12 cellular contexts compared by ENCODE assay signal in genomic region chr1:230857822-230858221, GRCh38. TPM values are rescaled to one million over a fixed set of nuclear protein-coding genes. Genes with fewer than 3 reads are reported as not detected.
DNase-seq lines count a peak whose midpoint lies in the region; ATAC-seq, FAIRE-seq and TF ChIP-seq lines count a peak whose summit lies in the region.
"Had no signal": no experiment of that assay in that cellular context is flagged by ENCODE, and none has a peak within 500 bp of the region (broad histone marks: within the 10 kb centered on the region; RNA-seq: fewer than 3 reads in every experiment).

No MANE protein-coding gene starts in this region.

- H2AFZ ChIP-seq in HepG2 (ENCODE audit: low read length), result no peak overlapping the region

- no TSS peak for BruUV-seq in HepG2 (replicated peaks; lab: Mats Ljungman, UMichigan)

- ATAC-seq in HepG2, result peak; percentile 51; the same call in 2 of the 3 replicates
- ATAC-seq: left ventricle myocardium superior had no signal

- H3K79me2 ChIP-seq in HepG2 (ENCODE audit: insufficient read depth, low read length), result peaks cover 26% of the 10 kb centered on the region

- FAIRE-seq in HepG2 (lab: Jason Lieb, UNC), result no peak

- CTCF ChIA-PET in HepG2 (lab: Yijun Ruan, JAX; ENCODE audit: low intra/inter-chr PET ratio, low total read pairs), result no interaction called here

- WGBS in HepG2 (ENCODE audit: low lambda C conversion rate), result 93% methylated on average over 1 of the region's 1 CpG
- WGBS in stomach, 5 donors, result 59 to 80% (median 68%) methylated on average over 1 of the region's 1 CpG

- DNase-seq in EL, result peak; percentile 74
- DNase-seq in caudate nucleus (lab: John Stamatoyannopoulos, UW), result no peak
- DNase-seq in HepG2 (ENCODE audit: low spot score), result no peak
- no peak for DNase-seq in stomach
- DNase-seq in DMS153 treated with DMSO at 0.1 percent for 48 hours (lab: John Stamatoyannopoulos, UW; ENCODE audit: unreplicated experiment), result no peak
- DNase-seq in head of caudate nucleus, result no peak
- no peak for DNase-seq in HT-29 (ENCODE audit: low spot score)
- DNase-seq in dermis blood vessel endothelial cell, result no peak
- DNase-seq: DMS79 treated with DMSO at 0.1 percent for 48 hours, left ventricle myocardium superior, thyroid gland had no signal

- peaks cover 25% of the 10 kb centered on the region for H3K4me1 ChIP-seq in HepG2 (ENCODE audit: insufficient read depth, low read length)
- H3K4me1 ChIP-seq in stomach, result peaks cover 2 to 76% (median 38%) of the 10 kb centered on the region in 4 donors

- in situ Hi-C loops in HepG2 (cut with HindIII; ENCODE audit: extremely low pct_ligation_motif_present, low pct_unique_long_range_greater_than_20kb), result no loop called here

- no peak overlapping the region for H3K4me3 ChIP-seq in HepG2 (replicated peaks in 1 of 3; ENCODE audit: insufficient read depth in 1 of 3, low read depth in 2 of 3, low read length in 3 of 3)
- no peak overlapping the region for H3K4me3 ChIP-seq in stomach
- H3K4me3 ChIP-seq: BLaER1, thyroid gland had no signal

- TF ChIP-seq EP300 in HepG2 (IDR thresholded peaks at IDR 0.05; ENCODE audit: low read depth in 2 of 2, low read length in 2 of 2) (no peak), HepG2 (CRISPR knock-in tag; IDR thresholded peaks at IDR 0.05; ENCODE audit: borderline replicate concordance) (no peak), stomach (IDR thresholded peaks at IDR 0.05) (no peak)

- POLR2A ChIA-PET in HepG2 (lab: Yijun Ruan, JAX), result interaction anchor here (2.4 kb wide), 1 partner anchor 11 kb away, joined by 6 read pairs; the partner anchor contains the start of gene C1orf198

- H3K27me3 ChIP-seq in HepG2 (ENCODE audit: control insufficient read depth in 1 of 2, insufficient read depth in 2 of 2, low read length in 2 of 2), result no peaks in the 10 kb centered on the region
- H3K27me3 ChIP-seq in stomach, result no peaks in the 10 kb centered on the region
- H3K27me3 ChIP-seq: BLaER1, thyroid gland had no signal

- no peak for TF ChIP-seq CTCF in HepG2 (CRISPR knock-in tag; IDR thresholded peaks at IDR 0.05)
- TF ChIP-seq CTCF in stomach (IDR thresholded peaks at IDR 0.05), result no peak

- H3K36me3 ChIP-seq in HepG2 (replicated peaks in 1 of 2; ENCODE audit: control insufficient read depth in 1 of 2, insufficient read depth in 2 of 2, low read length in 2 of 2) (peaks cover 7 to 25% of the 10 kb centered on the region in 2 experiments; a peak in 4 of 5 replicates), stomach (peaks cover 10 to 28% (median 27%) of the 10 kb centered on the region in 4 donors)

- TF ChIP-seq POLR2A in HepG2 (IDR thresholded peaks at IDR 0.05; ENCODE audit: insufficient read depth in 1 of 2, low read depth in 2 of 2, low read length in 2 of 2), result no peak
- no peak for TF ChIP-seq POLR2A in stomach (IDR thresholded peaks at IDR 0.05)

- H3K9me3 ChIP-seq in HepG2 (ENCODE audit: low read length) (peaks cover 5% of the 10 kb centered on the region; the same call in 1 of the 2 replicates), stomach (peaks cover 0 to 5% (median 1%) of the 10 kb centered on the region in 4 donors)
- H3K9me3 ChIP-seq: thyroid gland had no signal

- peak overlapping the region; percentile 89 for H3K27ac ChIP-seq in caudate nucleus (ENCODE audit: low read depth, low read length)
- no peak overlapping the region for H3K27ac ChIP-seq in HepG2 (ENCODE audit: extremely low read length, insufficient read depth, low read length)
- H3K27ac ChIP-seq in stomach, result peak overlapping the region in 4 of 5 donors; percentile 44 to 66 (median 58)
- H3K27ac ChIP-seq: BLaER1, thyroid gland had no signal

- no peak overlapping the region for H3K4me2 ChIP-seq in HepG2 (ENCODE audit: low read depth, low read length)
- H3K4me2 ChIP-seq: BLaER1 had no signal

- intact Hi-C loops in HepG2 (cut with micrococcal nuclease; ENCODE audit: unreplicated experiment), result no loop called here
- intact Hi-C loops in stomach (cut with DNase I; ENCODE audit: low total_unique reads), result no loop called here
- intact Hi-C loops in head of caudate nucleus (cut with DNase I), result loop anchor here (2.0 kb wide), 1 partner anchor 51 kb away; no protein-coding TSS in a partner anchor

- TF ChIP-seq RAD21 in HepG2 (CRISPR knock-in tag; IDR thresholded peaks at IDR 0.05), result no peak

- 0 out of 2 replicates have a peak, but pooled peaks cover 4% of the 10 kb centered on the region for H4K20me1 ChIP-seq in HepG2 (ENCODE audit: insufficient read depth, low read length)
- H4K20me1 ChIP-seq: BLaER1 had no signal

- H3K9ac ChIP-seq in HepG2 (ENCODE audit: insufficient read depth, low read depth, low read length), result no peak overlapping the region
- H3K9ac ChIP-seq: BLaER1 had no signal

TF ChIP-seq in HepG2, 621 proteins besides CTCF, POLR2A, EP300 and RAD21:
- TF ChIP-seq NKX3-1 (CRISPR knock-in tag; IDR thresholded peaks at IDR 0.05) (no peak), U2AF1 (optimal IDR thresholded peaks at IDR 0.05; ENCODE audit: low read depth, low read length) (no peak), ZFP90 (CRISPR knock-in tag; IDR thresholded peaks at IDR 0.05; ENCODE audit: borderline replicate concordance) (no peak), FOSL1 (CRISPR knock-in tag; IDR thresholded peaks at IDR 0.05; ENCODE audit: borderline replicate concordance) (no peak), IRF9 (CRISPR knock-in tag; IDR thresholded peaks at IDR 0.05; ENCODE audit: borderline replicate concordance) (no peak), ZNF230 (CRISPR knock-in tag; IDR thresholded peaks at IDR 0.05) (no peak), ZNF709 (CRISPR knock-in tag; IDR thresholded peaks at IDR 0.05) (no peak)
- TF ChIP-seq, protein P1, sequence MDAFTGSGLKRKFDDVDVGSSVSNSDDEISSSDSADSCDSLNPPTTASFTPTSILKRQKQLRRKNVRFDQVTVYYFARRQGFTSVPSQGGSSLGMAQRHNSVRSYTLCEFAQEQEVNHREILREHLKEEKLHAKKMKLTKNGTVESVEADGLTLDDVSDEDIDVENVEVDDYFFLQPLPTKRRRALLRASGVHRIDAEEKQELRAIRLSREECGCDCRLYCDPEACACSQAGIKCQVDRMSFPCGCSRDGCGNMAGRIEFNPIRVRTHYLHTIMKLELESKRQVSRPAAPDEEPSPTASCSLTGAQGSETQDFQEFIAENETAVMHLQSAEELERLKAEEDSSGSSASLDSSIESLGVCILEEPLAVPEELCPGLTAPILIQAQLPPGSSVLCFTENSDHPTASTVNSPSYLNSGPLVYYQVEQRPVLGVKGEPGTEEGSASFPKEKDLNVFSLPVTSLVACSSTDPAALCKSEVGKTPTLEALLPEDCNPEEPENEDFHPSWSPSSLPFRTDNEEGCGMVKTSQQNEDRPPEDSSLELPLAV (CRISPR knock-in tag; conservative IDR thresholded peaks at IDR 0.05; ENCODE audit: low read depth), result no peak

RNA-seq across cellular contexts. Expression of gene C1orf198, which starts 10.5 kb away (rescaled TPM):
- 13.4 and 16.0 TPM in 2 replicates for total RNA-seq in HepG2 (2016; rRNA removed; fragmentation: Illumina TruSeq; extraction: Trizol)
- total RNA-seq in HepG2 (2016; cell fraction: cytosol; rRNA removed; fragmentation: Illumina TruSeq; extraction: Trizol; ENCODE audit: low read depth), result 1.5 and 2.5 TPM in 2 replicates
- 13.4 and 14.5 TPM in 2 replicates for total RNA-seq in HepG2 (2016; cell fraction: insoluble cytoplasmic fraction; rRNA removed; fragmentation: Illumina TruSeq; extraction: Trizol)
- total RNA-seq in HepG2 (2016; cell fraction: membrane; rRNA removed; fragmentation: Illumina TruSeq; extraction: Trizol), result 8.6 and 8.8 TPM in 2 replicates
- total RNA-seq in HepG2 (2016; cell fraction: nucleus; rRNA removed; fragmentation: Illumina TruSeq; extraction: Trizol), result 8.3 and 9.9 TPM in 2 replicates
- polyA plus RNA-seq in HepG2 (2011; rRNA removed), result 12.7 and 13.7 TPM in 2 replicates
- 11.3 and 13.6 TPM in 2 replicates for polyA plus RNA-seq in HepG2 (2011; cell fraction: cytosol; rRNA removed)
- polyA plus RNA-seq in HepG2 (2011; cell fraction: nucleus; rRNA removed), result 16.2 and 18.1 TPM in 2 replicates
- 8.9 and 9.1 TPM in 2 replicates for polyA plus RNA-seq in HepG2 (2012)
- polyA plus RNA-seq in HepG2 (2016; cell fraction: cytosol; fragmentation: Illumina TruSeq; extraction: Trizol; ENCODE audit: low read depth), result 1.5 and 1.6 TPM in 2 replicates
- 19.1 and 21.4 TPM in 2 replicates for polyA plus RNA-seq in HepG2 (2016; cell fraction: insoluble cytoplasmic fraction; fragmentation: Illumina TruSeq; extraction: Trizol; ENCODE audit: low read depth)
- 6.0 and 6.2 TPM in 2 replicates for polyA plus RNA-seq in HepG2 (2016; cell fraction: membrane; fragmentation: Illumina TruSeq; extraction: Trizol; ENCODE audit: low read depth)
- 16.8 and 17.0 TPM in 2 replicates for polyA plus RNA-seq in HepG2 (2016; cell fraction: nucleus; fragmentation: Illumina TruSeq; extraction: Trizol; ENCODE audit: insufficient read depth, low read depth)
- 15.9 and 27.8 TPM in 2 replicates for polyA minus RNA-seq in HepG2 (2011; rRNA and poly(A)+ RNA removed; ENCODE audit: low replicate concordance)
- 14.3 and 14.7 TPM in 2 replicates for polyA minus RNA-seq in HepG2 (2011; cell fraction: cytosol; rRNA and poly(A)+ RNA removed)
- polyA minus RNA-seq in HepG2 (2011; cell fraction: nucleus; rRNA and poly(A)+ RNA removed), result 12.6 and 12.7 TPM in 2 replicates
- 10 to 100 TPM; 11.3 to 69.3 (median 51.8) TPM for total RNA-seq in stomach
- 10 to 100 TPM; 11.7 to 15.8 (median 14.4) TPM for polyA plus RNA-seq in stomach
- total RNA-seq in HT-29 (2014; rRNA removed; shearing (Covaris generic)), result 29.7 and 35.0 TPM in 2 replicates
- 20.8 and 22.7 TPM in 2 replicates for total RNA-seq in dermis blood vessel endothelial cell
